Comparison of ENCODE assay signal across 18 cellular contexts in the genomic region with DNA sequence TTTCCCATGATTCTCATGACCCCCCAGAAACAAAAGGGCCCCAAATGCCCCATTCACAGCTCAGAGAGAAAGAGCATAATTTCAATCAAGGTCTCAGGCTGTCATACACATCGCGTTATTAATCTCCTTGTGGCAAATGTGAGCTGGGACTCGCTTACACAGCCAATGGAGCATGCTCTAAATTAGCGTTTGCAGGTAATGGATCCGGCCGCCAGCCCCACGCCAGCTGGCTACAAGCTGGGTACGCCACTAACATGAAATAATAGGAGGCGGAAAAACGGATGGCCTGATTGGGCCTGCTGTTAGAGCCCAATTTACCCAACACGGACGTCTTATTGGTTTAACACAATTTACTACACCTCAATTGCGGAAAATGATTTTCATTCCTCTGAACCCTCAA.
DNase-seq lines count a peak whose midpoint lies in the region; ATAC-seq and TF ChIP-seq lines count a peak whose summit lies in the region.
"Had no signal": no experiment of that assay in that cellular context is flagged by ENCODE, and none has a peak within 500 bp of the region (broad histone marks: within the 10 kb centered on the region; RNA-seq: fewer than 3 reads in every experiment).

No MANE protein-coding gene starts in this region.

- H3K4me1 Mint-ChIP-seq in neural crest cell, result peaks cover 12% of the 10 kb centered on the region
- H3K4me1 Mint-ChIP-seq: CD8-positive, alpha-beta memory T cell had no signal

- no peak overlapping the region for H3K4me3 ChIP-seq in coronary artery
- H3K4me3 ChIP-seq: BLaER1 treated with 17β-estradiol and CSF1 and Interleukin-3, amounts not matched to agents 10 nM and 100 nM; GM23248; PC-9; SJCRH30 had no signal

- TF ChIP-seq CTCF in coronary artery (IDR thresholded peaks at IDR 0.05) (no peak), neural crest cell (conservative IDR thresholded peaks at IDR 0.05) (no peak)

- no peaks in the 10 kb centered on the region for H3K27me3 Mint-ChIP-seq in neural crest cell (ENCODE audit: low read depth)
- H3K27me3 Mint-ChIP-seq: CD8-positive, alpha-beta memory T cell had no signal

- ATAC-seq in GM19328 (IDR thresholded peaks at IDR 0.05; ENCODE audit: unreplicated experiment) (no peak), GM21390 (IDR thresholded peaks at IDR 0.05; ENCODE audit: unreplicated experiment) (no peak)

- H3K27ac Mint-ChIP-seq in neural crest cell (ENCODE audit: unreplicated experiment), result peak overlapping the region; percentile 13

- no peaks in the 10 kb centered on the region for H3K36me3 Mint-ChIP-seq in neural crest cell (ENCODE audit: low read depth)

- DNase-seq in NCI-H748 (lab: John Stamatoyannopoulos, UW; ENCODE audit: unreplicated experiment) (peak; percentile 19), NCI-H748 treated with DMSO at 0.1 percent for 48 hours (lab: John Stamatoyannopoulos, UW) (no peak), NCI-H1694 (lab: John Stamatoyannopoulos, UW) (peak; percentile 82), coronary artery (ENCODE audit: low spot score) (peak; percentile 47), neural crest cell (ENCODE audit: low read depth, low spot score) (no peak), NCI-H345 (lab: John Stamatoyannopoulos, UW) (no peak)
- DNase-seq: CD8-positive, alpha-beta memory T cell; DMS79; GM23248; KBM-7; MV-4-11; NCI-H1417 treated with DMSO at 0.1 percent for 48 hours; PC-9; SW 1271 had no signal

- H3K4me3 Mint-ChIP-seq in neural crest cell, result no peak overlapping the region
- H3K4me3 Mint-ChIP-seq: CD8-positive, alpha-beta memory T cell had no signal

- no peaks in the 10 kb centered on the region for H3K9me3 Mint-ChIP-seq in neural crest cell
- H3K9me3 Mint-ChIP-seq: CD8-positive, alpha-beta memory T cell had no signal

- H3K27ac ChIP-seq in coronary artery, result no peak overlapping the region
- H3K27ac ChIP-seq: BLaER1 treated with 17β-estradiol and CSF1 and Interleukin-3, amounts not matched to agents 10 nM and 100 nM; GM23248; PC-9; SJCRH30 had no signal

Comparison
In these comparisons a context has a peak if more than half of its experiments do, and no peak if none do; other contexts are left out.
1. DNase-seq: peak in NCI-H748 (single experiment), NCI-H1694 (single experiment) and coronary artery (single experiment); none in NCI-H748 treated with DMSO at 0.1 percent for 48 hours (single experiment), neural crest cell (single experiment) and NCI-H345 (single experiment).